In the genomic region with DNA sequence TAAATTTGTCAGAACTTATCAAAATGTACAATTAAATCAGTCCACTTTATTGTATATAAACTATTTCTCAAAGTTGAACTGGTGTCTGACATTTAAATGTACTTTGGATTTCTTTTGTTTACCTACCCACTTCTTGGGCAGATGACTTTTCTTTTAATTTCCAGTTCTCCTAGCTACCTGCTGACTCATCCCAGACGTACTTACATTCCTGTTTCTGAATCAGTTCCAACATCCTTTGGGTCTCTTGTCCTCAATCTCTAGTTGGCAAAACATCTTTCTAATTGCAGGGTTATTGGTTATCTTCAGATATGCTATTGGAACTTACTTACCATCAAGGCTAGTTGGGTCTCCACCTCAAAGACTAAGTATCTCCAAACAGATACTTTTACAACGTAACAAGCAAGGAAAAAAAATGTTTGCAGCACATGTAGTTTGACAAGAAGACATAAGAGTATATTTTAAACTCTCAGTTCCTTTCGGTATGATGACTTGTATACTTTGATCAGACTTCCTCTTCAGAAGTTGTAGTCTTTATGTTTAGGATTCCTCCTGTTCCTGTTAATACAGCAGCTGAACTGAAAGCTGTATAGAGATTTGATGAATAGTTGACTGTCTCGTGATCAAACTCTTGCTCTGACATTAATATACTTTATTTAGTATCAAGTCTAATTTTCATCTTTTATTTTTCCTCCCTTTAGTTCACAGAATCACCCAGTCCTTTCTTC, we compare ENCODE assay signal across 9 cellular contexts. TPM values are rescaled to one million over a fixed set of nuclear protein-coding genes. Genes with fewer than 3 reads are reported as not detected.
DNase-seq lines count a peak whose midpoint lies in the region; ATAC-seq, FAIRE-seq and TF ChIP-seq lines count a peak whose summit lies in the region.
"Had no signal": no experiment of that assay in that cellular context is flagged by ENCODE, and none has a peak within 500 bp of the region (broad histone marks: within the 10 kb centered on the region; RNA-seq: fewer than 3 reads in every experiment).

No MANE protein-coding gene starts in this region.

- no peak for DNase-seq in AG04450 (ENCODE audit: low read depth, low spot score)
- no peak for DNase-seq in GM19239 (ENCODE audit: insufficient read length, low spot score)
- DNase-seq in activated CD4-positive, alpha-beta memory T cell treated with anti-CD3 and anti-CD28 coated beads for 36 hours, result no peak
- DNase-seq in kidney glomerular epithelial cell (lab: John Stamatoyannopoulos, UW), result peak; percentile 84
- DNase-seq in activated effector memory CD4-positive, alpha-beta T cell treated with anti-CD3 and anti-CD28 coated beads, Interleukin-2, amount 50 U/mL, for 16 hours, result no peak
- no peak for DNase-seq in stimulated activated CD4-positive, alpha-beta T cell treated with anti-CD3 and anti-CD28 coated beads, Interleukin-4, amount 100 ng/mL, for 1 hour
- no peak for DNase-seq in NK-92 treated with Interleukin-12 subunit alpha and Interleukin-12 subunit beta, amount 100 ng/mL, for 24 hours (lab: John Stamatoyannopoulos, UW)
- DNase-seq: NCI-H146 had no signal

- TF ChIP-seq CTCF in AG04450 (IDR thresholded peaks at IDR 0.05; ENCODE audit: low read depth, low read length), result no peak

- peak overlapping the region; percentile 89 for H3K27ac Mint-ChIP-seq in activated CD4-positive, alpha-beta memory T cell treated with anti-CD3 and anti-CD28 coated beads for 36 hours

- H3K9me3 Mint-ChIP-seq in activated CD4-positive, alpha-beta memory T cell treated with anti-CD3 and anti-CD28 coated beads for 36 hours, result no peaks in the 10 kb centered on the region

- ATAC-seq in GM21390 (IDR thresholded peaks at IDR 0.05; ENCODE audit: unreplicated experiment), result no peak

- no peaks in the 10 kb centered on the region for H3K27me3 ChIP-seq in AG04450 (ENCODE audit: control insufficient read depth, insufficient read depth, low read length)

- H3K4me3 ChIP-seq in AG04450 (ENCODE audit: low read depth, low read length), result no peak overlapping the region

- H3K4me3 Mint-ChIP-seq in activated CD4-positive, alpha-beta memory T cell treated with anti-CD3 and anti-CD28 coated beads for 36 hours, result peak overlapping the region; percentile 28

- H3K27me3 Mint-ChIP-seq in activated CD4-positive, alpha-beta memory T cell treated with anti-CD3 and anti-CD28 coated beads for 36 hours, result no peaks in the 10 kb centered on the region

- peaks cover 92% of the 10 kb centered on the region for H3K4me1 Mint-ChIP-seq in activated CD4-positive, alpha-beta memory T cell treated with anti-CD3 and anti-CD28 coated beads for 36 hours (ENCODE audit: low read depth)

- CTCF ChIA-PET in AG04450 (lab: Charles Lee), result interaction anchor here (0.6 to 1.4 kb wide), 4 partner anchors 40 to 145 kb away, joined by 3 to 4 read pairs (median 4); no protein-coding TSS in a partner anchor
- CTCF ChIA-PET in activated CD4-positive, alpha-beta memory T cell treated with anti-CD3 and anti-CD28 coated beads for 36 hours (lab: Charles Lee), result interaction anchor here (1.6 kb wide), 1 partner anchor 109 kb away, joined by 3 read pairs; no protein-coding TSS in a partner anchor

- POLR2A ChIA-PET in AG04450 (lab: Yijun Ruan, JAX), result interaction anchor here (0.5 to 1.0 kb wide), 2 partner anchors 106 to 265 kb away, joined by 3 to 7 read pairs; no protein-coding TSS in a partner anchor
- POLR2A ChIA-PET in activated CD4-positive, alpha-beta memory T cell treated with anti-CD3 and anti-CD28 coated beads for 36 hours (lab: Charles Lee), result interaction anchor here (0.7 kb wide), 1 partner anchor 10 kb away, joined by 3 read pairs; no protein-coding TSS in a partner anchor

- H3K27ac ChIP-seq in AG04450 (ENCODE audit: low read depth, low read length), result peak overlapping the region; percentile 68

- peak; percentile 51 for FAIRE-seq in GM19239 (lab: Jason Lieb, UNC)

- H3K9me3 ChIP-seq in AG04450 (ENCODE audit: control insufficient read depth, insufficient read depth, low read length), result no peaks in the 10 kb centered on the region

- intact Hi-C loops in activated CD4-positive, alpha-beta memory T cell treated with anti-CD3 and anti-CD28 coated beads for 36 hours (cut with micrococcal nuclease), result no loop called here

- peaks cover 2% of the 10 kb centered on the region for H3K36me3 Mint-ChIP-seq in activated CD4-positive, alpha-beta memory T cell treated with anti-CD3 and anti-CD28 coated beads for 36 hours

RNA-seq across cellular contexts. Expression of a gene that starts 43.2 kb away (rescaled TPM):
- polyA plus RNA-seq in AG04450 (2011; rRNA removed), result 27.1 and 32.5 TPM in 2 replicates
- 83.4 and 117 TPM in 2 replicates for polyA minus RNA-seq in AG04450 (2011; rRNA and poly(A)+ RNA removed)
- 10 to 100 TPM; 82.0 to 84.1 TPM for total RNA-seq in activated CD4-positive, alpha-beta memory T cell treated with anti-CD3 and anti-CD28 coated beads for 36 hours
